In genomic region chr12:100251917-100252316, GRCh38 we compare ENCODE assay signal across 1 cellular context.
TF ChIP-seq lines count a peak whose summit lies in the region.

No MANE protein-coding gene starts in this region.

TF ChIP-seq in GM23338, 12 proteins besides CTCF, POLR2A, EP300 and RAD21 (continued from another document):
- TF ChIP-seq STAT1 (IDR thresholded peaks at IDR 0.05; ENCODE audit: unreplicated experiment), result no peak
- TF ChIP-seq POLR2AphosphoS5 (IDR thresholded peaks at IDR 0.05; ENCODE audit: low read depth), result no peak
- no peak for TF ChIP-seq ZNF462 (CRISPR knock-in tag; IDR thresholded peaks at IDR 0.05)
- no peak for TF ChIP-seq ZNF331 (CRISPR knock-in tag; IDR thresholded peaks at IDR 0.05; ENCODE audit: low read depth)
- TF ChIP-seq ZNF114 (CRISPR knock-in tag; IDR thresholded peaks at IDR 0.05), result no peak
- no peak for TF ChIP-seq ETS1 (IDR thresholded peaks at IDR 0.05)
TF ChIP-seq in GM23338: peak in this region for 0.
